ENCODE assay signal across 1 cellular context in the genomic region with DNA sequence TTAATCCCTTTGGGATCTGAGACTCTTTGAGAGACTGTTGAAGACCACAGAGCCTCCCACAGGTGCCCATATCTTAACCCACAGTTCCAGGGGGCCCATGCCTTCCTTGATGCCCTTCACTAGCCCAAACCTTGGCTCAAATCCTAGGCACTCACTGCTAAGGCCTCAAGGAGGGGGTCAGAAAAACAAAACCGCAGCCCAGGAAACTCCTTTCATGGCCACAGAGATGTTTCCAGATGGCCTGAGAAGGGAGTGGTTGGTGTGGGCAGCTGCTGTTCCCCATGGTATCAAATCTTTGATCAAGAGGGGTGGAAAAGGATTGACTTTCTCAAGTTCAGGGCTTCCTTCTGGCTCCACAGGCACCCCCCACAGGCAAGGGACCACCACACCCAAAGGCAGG.
TF ChIP-seq lines count a peak whose summit lies in the region.

No MANE protein-coding gene starts in this region.

TF ChIP-seq in H1, 55 proteins besides CTCF, POLR2A, EP300 and RAD21 (continued from another document):
- TF ChIP-seq, protein P1, sequence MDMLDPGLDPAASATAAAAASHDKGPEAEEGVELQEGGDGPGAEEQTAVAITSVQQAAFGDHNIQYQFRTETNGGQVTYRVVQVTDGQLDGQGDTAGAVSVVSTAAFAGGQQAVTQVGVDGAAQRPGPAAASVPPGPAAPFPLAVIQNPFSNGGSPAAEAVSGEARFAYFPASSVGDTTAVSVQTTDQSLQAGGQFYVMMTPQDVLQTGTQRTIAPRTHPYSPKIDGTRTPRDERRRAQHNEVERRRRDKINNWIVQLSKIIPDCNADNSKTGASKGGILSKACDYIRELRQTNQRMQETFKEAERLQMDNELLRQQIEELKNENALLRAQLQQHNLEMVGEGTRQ (IDR thresholded peaks at IDR 0.05; ENCODE audit: low read length) = no peak
- TF ChIP-seq FOSL1 (IDR thresholded peaks at IDR 0.05; ENCODE audit: insufficient read depth, low read depth, low read length) (no peak), KDM4A (IDR thresholded peaks at IDR 0.05; ENCODE audit: low read depth, low read length, severe bottlenecking) (no peak), NRF1 (IDR thresholded peaks at IDR 0.05; ENCODE audit: low read depth, low read length) (no peak), PHF8 (conservative IDR thresholded peaks at IDR 0.05; ENCODE audit: low read depth, low read length) (no peak)
